ENCODE assay signal across 8 cellular contexts in the genomic region with DNA sequence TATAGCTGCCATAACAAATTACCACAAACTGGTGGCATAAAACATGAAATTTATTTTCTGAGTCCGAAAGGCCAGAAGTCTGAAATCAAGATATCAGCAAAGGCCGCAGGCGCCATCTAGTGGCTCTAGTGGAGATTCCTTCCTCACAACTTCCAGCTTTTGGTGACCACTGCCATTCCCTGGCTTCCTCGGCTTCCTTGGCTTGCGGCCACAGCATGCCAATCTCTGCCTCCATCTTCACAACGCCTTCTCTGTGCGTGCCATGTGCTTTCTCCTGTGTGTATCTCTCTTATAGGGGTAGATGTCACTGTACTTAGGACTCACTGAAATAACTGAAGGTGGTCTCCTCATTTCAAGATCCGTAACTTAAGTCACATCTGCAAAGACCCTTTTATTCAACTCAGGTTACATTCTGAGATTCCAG. TPM values are rescaled to one million over a fixed set of nuclear protein-coding genes. Genes with fewer than 3 reads are reported as not detected.
A peak's percentile ranks its signal among the peaks of the same experiment; 100 is the strongest.
DNase-seq lines count a peak whose midpoint lies in the region; ATAC-seq and TF ChIP-seq lines count a peak whose summit lies in the region.

No MANE protein-coding gene starts in this region.

- H3K4me1 ChIP-seq in heart left ventricle: peaks cover 0 to 7% (median 0%) of the 10 kb centered on the region in 12 donors

- H3K36me3 Mint-ChIP-seq in activated naive CD8-positive, alpha-beta T cell treated with anti-CD3 and anti-CD28 coated beads, Interleukin-2, amount 50 U/mL, for 24 hours (ENCODE audit: low read depth): no peaks in the 10 kb centered on the region

- ATAC-seq in activated naive CD8-positive, alpha-beta T cell treated with anti-CD3 and anti-CD28 coated beads, Interleukin-2, amount 50 U/mL, for 24 hours: no peak
- ATAC-seq in heart left ventricle (peak in 3 of 4 donors; percentile 36 to 64 (median 54)), HG03521 (IDR thresholded peaks at IDR 0.05; ENCODE audit: unreplicated experiment) (no peak)

- no peak for TF ChIP-seq POLR2A in NB4 (IDR thresholded peaks at IDR 0.05; ENCODE audit: extremely low read depth, insufficient read length)
- no peak for TF ChIP-seq POLR2A in heart left ventricle (IDR thresholded peaks at IDR 0.05)

- no peak overlapping the region for H2AFZ ChIP-seq in SU-DHL-6 (ENCODE audit: low read depth, low read length, severe bottlenecking)

- TF ChIP-seq CTCF in NB4 (IDR thresholded peaks at IDR 0.05; ENCODE audit: low read depth, low read length): peak; percentile 87
- peak; percentile 60 for TF ChIP-seq CTCF in SU-DHL-6 (IDR thresholded peaks at IDR 0.05; ENCODE audit: insufficient read depth, low read length, poor library complexity, severe bottlenecking)
- TF ChIP-seq CTCF in heart left ventricle (IDR thresholded peaks at IDR 0.05): peak; percentile 87 to 98 (median 92)

- H3K27ac ChIP-seq in SU-DHL-6 (ENCODE audit: low read depth, low read length) (no peak overlapping the region), heart left ventricle (no peak overlapping the region)

- H3K27me3 ChIP-seq in SU-DHL-6 (ENCODE audit: low read length) (no peaks in the 10 kb centered on the region), heart left ventricle (peaks cover 0 to 4% (median 0%) of the 10 kb centered on the region in 9 donors)

- no peak overlapping the region for H3K4me3 Mint-ChIP-seq in activated naive CD8-positive, alpha-beta T cell treated with anti-CD3 and anti-CD28 coated beads, Interleukin-2, amount 50 U/mL, for 24 hours

- H4K20me1 ChIP-seq in SU-DHL-6 (ENCODE audit: low read depth, low read length): no peaks in the 10 kb centered on the region

- H3K4me1 Mint-ChIP-seq in activated naive CD8-positive, alpha-beta T cell treated with anti-CD3 and anti-CD28 coated beads, Interleukin-2, amount 50 U/mL, for 24 hours: peaks cover 13% of the 10 kb centered on the region

- no peaks in the 10 kb centered on the region for H3K9me2 ChIP-seq in SU-DHL-6 (replicated peaks; ENCODE audit: insufficient read depth, low read length)

- no peak overlapping the region for H3K27ac Mint-ChIP-seq in activated naive CD8-positive, alpha-beta T cell treated with anti-CD3 and anti-CD28 coated beads, Interleukin-2, amount 50 U/mL, for 24 hours

- H3K79me2 ChIP-seq in SU-DHL-6 (ENCODE audit: insufficient read depth, low read length): no peaks in the 10 kb centered on the region

- 16 to 20% (median 17%) methylated on average over 8 of the region's 8 CpGs for WGBS in heart left ventricle, 4 donors

- H3K4me3 ChIP-seq in NB4 (ENCODE audit: low read depth, low read length): no peak overlapping the region
- H3K4me3 ChIP-seq in SU-DHL-6 (ENCODE audit: insufficient read depth, low read length, poor library complexity, severe bottlenecking): no peak overlapping the region
- no peak overlapping the region for H3K4me3 ChIP-seq in heart left ventricle

- H3F3A ChIP-seq in SU-DHL-6 (ENCODE audit: insufficient read depth): no peaks in the 10 kb centered on the region

- H3K36me3 ChIP-seq in SU-DHL-6 (ENCODE audit: low read length) (no peaks in the 10 kb centered on the region), heart left ventricle (no peaks in the 10 kb centered on the region)

- H3K9me3 Mint-ChIP-seq in activated naive CD8-positive, alpha-beta T cell treated with anti-CD3 and anti-CD28 coated beads, Interleukin-2, amount 50 U/mL, for 24 hours: no peaks in the 10 kb centered on the region

- DNase-seq in SIG-M5 treated with dmso at 0.1 percent for 504 hours (lab: John Stamatoyannopoulos, UW; ENCODE audit: unreplicated experiment) (peak; percentile 50), SIG-M5 (lab: John Stamatoyannopoulos, UW) (no peak), NB4 (ENCODE audit: low read depth) (peak; percentile 78), heart left ventricle (peak; percentile 67 to 80 (median 72)), putamen (ENCODE audit: low spot score) (peak; percentile 34)
- peak; percentile 66 for DNase-seq in activated naive CD8-positive, alpha-beta T cell treated with anti-CD3 and anti-CD28 coated beads, Interleukin-2, amount 50 U/mL, for 24 hours

- no peaks in the 10 kb centered on the region for H3K9me3 ChIP-seq in SU-DHL-6 (ENCODE audit: insufficient read depth, low read length)
- peaks cover 0 to 11% (median 0%) of the 10 kb centered on the region in 12 donors for H3K9me3 ChIP-seq in heart left ventricle

- peaks cover 6% of the 10 kb centered on the region for H3K27me3 Mint-ChIP-seq in activated naive CD8-positive, alpha-beta T cell treated with anti-CD3 and anti-CD28 coated beads, Interleukin-2, amount 50 U/mL, for 24 hours

- intact Hi-C loops in heart left ventricle (cut with DNase I): loop anchor here (1.0 to 10.0 kb wide), 14 partner anchors 51 to 1539 kb away; a partner anchor contains a TSS

- H3K9ac ChIP-seq in SU-DHL-6 (ENCODE audit: low read length): no peak overlapping the region

- no peak overlapping the region for H3K4me2 ChIP-seq in SU-DHL-6 (ENCODE audit: low read depth, low read length, poor library complexity, severe bottlenecking)

RNA-seq across cellular contexts. Expression of a gene that starts 5.4 kb away (rescaled TPM):
- total RNA-seq in heart left ventricle: 10 to 100 TPM in 5 of 9 donors, 1 to 10 TPM in 4; 6.6 to 27.3 (median 10.0) TPM
- polyA plus RNA-seq in heart left ventricle: 1 to 10 TPM; 7.7 to 9.5 TPM

Comparison
In these comparisons a context has a peak if more than half of its experiments do, and no peak if none do; other contexts are left out.
1. ATAC-seq: peak in heart left ventricle (3 of 4); none in activated naive CD8-positive, alpha-beta T cell treated with anti-CD3 and anti-CD28 coated beads, Interleukin-2, amount 50 U/mL, for 24 hours (single experiment) and HG03521 (single experiment).
2. Peak in every context shown above with its lines, with median percentiles within 50 percentile points of each other: CTCF ChIP-seq.